ENCODE assay signal across 11 cellular contexts in genomic region chr17:78665385-78665951, GRCh38.
DNase-seq lines count a peak whose midpoint lies in the region; ATAC-seq, FAIRE-seq and TF ChIP-seq lines count a peak whose summit lies in the region.
"Had no signal": no experiment of that assay in that cellular context is flagged by ENCODE, and none has a peak within 500 bp of the region (broad histone marks: within the 10 kb centered on the region; RNA-seq: fewer than 3 reads in every experiment).

No MANE protein-coding gene starts in this region.

- CTCF ChIA-PET in GM12878 (lab: Yijun Ruan, JAX), result interaction anchor here (1.0 to 1.3 kb wide), 4 partner anchors 9 to 489 kb away, joined by 3 read pairs; no protein-coding TSS in a partner anchor

- POLR2A ChIA-PET in GM12878 (lab: Charles Lee), result interaction anchor here (0.5 to 1.2 kb wide), 3 partner anchors 16 to 69 kb away, joined by 3 to 4 read pairs (median 3); no protein-coding TSS in a partner anchor
- POLR2A ChIA-PET in naive thymus-derived CD8-positive, alpha-beta T cell (lab: Charles Lee), result interaction anchor here (1.0 to 1.5 kb wide), 4 partner anchors 10 to 536 kb away, joined by 3 to 11 read pairs (median 4); no protein-coding TSS in a partner anchor

- H3K4me3 ChIP-seq in right atrium auricular region (no peak overlapping the region), GM12878 (no peak overlapping the region), stomach (no peak overlapping the region)

- no peak overlapping the region for H3K9ac ChIP-seq in GM12878 (ENCODE audit: control insufficient read depth, insufficient read depth, low read length)
- H3K9ac ChIP-seq: SK-N-SH had no signal

- no peak overlapping the region for H3K4me2 ChIP-seq in GM12878 (ENCODE audit: control insufficient read depth, insufficient read depth)
- H3K4me2 ChIP-seq: SK-N-SH had no signal

- intact Hi-C loops in Right ventricle myocardium inferior (cut with DNase I) (no loop called here), GM12878 (cut with micrococcal nuclease; ENCODE audit: unreplicated experiment) (no loop called here), stomach (cut with DNase I; ENCODE audit: low total_unique reads) (no loop called here)

- BruUV-seq in GM12878 (replicated peaks; lab: Mats Ljungman, UMichigan), result no TSS peak

- no peaks in the 10 kb centered on the region for H3K9me3 ChIP-seq in right atrium auricular region
- H3K9me3 ChIP-seq in GM12878 (replicated peaks; ENCODE audit: control insufficient read depth, insufficient read depth, low read length), result no peaks in the 10 kb centered on the region
- no peaks in the 10 kb centered on the region for H3K9me3 ChIP-seq in stomach
- H3K9me3 ChIP-seq: SK-N-SH had no signal

- 48% methylated on average over 15 of the region's 15 CpGs for WGBS in GM12878 (ENCODE audit: insufficient coverage, insufficient replicate concordance, low lambda C conversion rate, missing lambda C conversion rate)
- WGBS in stomach, 5 donors, result 24 to 39% (median 35%) methylated on average over 15 of the region's 15 CpGs

- no peak for TF ChIP-seq POLR2A in GM12878 (IDR thresholded peaks at IDR 0.05; ENCODE audit: low read depth, low read length)
- no peak for TF ChIP-seq POLR2A in stomach (IDR thresholded peaks at IDR 0.05)

- peak overlapping the region; percentile 45 to 84 (median 73) for H3K4me3 Mint-ChIP-seq in naive thymus-derived CD8-positive, alpha-beta T cell

- TF ChIP-seq RAD21 in GM12878 (IDR thresholded peaks at IDR 0.05; ENCODE audit: insufficient read depth, low read depth, low read length), result no peak

- in situ Hi-C loops in GM12878 (cut with MboI), result no loop called here

- peaks cover 27 to 43% (median 36%) of the 10 kb centered on the region in 4 donors for H3K4me1 Mint-ChIP-seq in naive thymus-derived CD8-positive, alpha-beta T cell

- H3K36me3 ChIP-seq in right atrium auricular region (no peaks in the 10 kb centered on the region), GM12878 (ENCODE audit: control insufficient read depth in 2 of 2, insufficient read depth in 2 of 2, low read length in 1 of 2) (no peaks in the 10 kb centered on the region; a peak in 2 of 4 replicates), stomach (peaks cover 0 to 8% (median 4%) of the 10 kb centered on the region in 4 donors)

- peak overlapping the region; percentile 52 for H3K27ac ChIP-seq in right atrium auricular region
- peak overlapping the region; percentile 26; the same call in 1 of the 2 replicates for H3K27ac ChIP-seq in GM12878 (ENCODE audit: control insufficient read depth, insufficient read depth)
- peak overlapping the region in 2 of 5 donors; percentile 33 to 60 for H3K27ac ChIP-seq in stomach

- H4K20me1 ChIP-seq in GM12878 (ENCODE audit: control insufficient read depth, insufficient read depth), result no peaks in the 10 kb centered on the region

- DNase-seq in right atrium auricular region (ENCODE audit: low spot score) (no peak), Right ventricle myocardium inferior (ENCODE audit: missing footprints) (no peak), GM12878 (ENCODE audit: low read depth, low spot score) (no peak), SK-N-DZ (ENCODE audit: low spot score) (no peak), stomach (no peak), RCC 7860 (ENCODE audit: low spot score) (no peak)
- DNase-seq in naive thymus-derived CD8-positive, alpha-beta T cell, result peak in 1 of 10 donors; percentile 19
- DNase-seq: NCI-H187, nucleus accumbens, SK-N-SH had no signal

- RAD21 ChIA-PET in GM12878 (lab: Charles Lee; ENCODE audit: unreplicated experiment), result no interaction called here

- no peaks in the 10 kb centered on the region for H3K27me3 Mint-ChIP-seq in naive thymus-derived CD8-positive, alpha-beta T cell

- TF ChIP-seq CTCF in right atrium auricular region (IDR thresholded peaks at IDR 0.05) (no peak), GM12878 (IDR thresholded peaks at IDR 0.05 in 2 of 3, conservative IDR thresholded peaks at IDR 0.05 in 1 of 3; ENCODE audit: control insufficient read depth in 2 of 3, extremely low read depth in 1 of 3, insufficient read depth in 1 of 3, low read depth in 3 of 3, low read length in 3 of 3) (no peak), stomach (IDR thresholded peaks at IDR 0.05) (no peak)

- H3K4me1 ChIP-seq in right atrium auricular region (peaks cover 0 to 23% of the 10 kb centered on the region in 2 donors), GM12878 (ENCODE audit: control insufficient read depth, insufficient read depth, low read length) (peaks cover 10% of the 10 kb centered on the region), stomach (peaks cover 10 to 26% (median 16%) of the 10 kb centered on the region in 4 donors)

- peak overlapping the region; percentile 64 to 93 (median 87) for H3K27ac Mint-ChIP-seq in naive thymus-derived CD8-positive, alpha-beta T cell

- H3K79me2 ChIP-seq in GM12878 (ENCODE audit: control insufficient read depth, insufficient read depth, low read length), result no peaks in the 10 kb centered on the region

- TF ChIP-seq EP300 in GM12878 (IDR thresholded peaks at IDR 0.05; ENCODE audit: borderline replicate concordance in 1 of 2, control insufficient read depth in 1 of 2, low read depth in 2 of 2, low read length in 2 of 2) (no peak), stomach (IDR thresholded peaks at IDR 0.05) (no peak)

- no peak for ATAC-seq in Right ventricle myocardium inferior
- peak; percentile 38 for ATAC-seq in GM12878
- ATAC-seq in naive thymus-derived CD8-positive, alpha-beta T cell, result peak; percentile 62 to 68
- no peak for ATAC-seq in HG02588 (IDR thresholded peaks at IDR 0.05; ENCODE audit: unreplicated experiment)

- H3K36me3 Mint-ChIP-seq in naive thymus-derived CD8-positive, alpha-beta T cell, result peaks cover 0 to 14% (median 2%) of the 10 kb centered on the region in 3 donors

- peak overlapping the region; percentile 76; the same call in 1 of the 2 replicates for H2AFZ ChIP-seq in GM12878 (ENCODE audit: control insufficient read depth, low read depth, low read length)

- SMC1A ChIA-PET in GM12878 (lab: Charles Lee; ENCODE audit: uncharacterized antibody, unreplicated experiment), result interaction anchor here (1.1 to 1.8 kb wide), 3 partner anchors 9 to 44 kb away, joined by 3 to 4 read pairs (median 4); no protein-coding TSS in a partner anchor

- no peaks in the 10 kb centered on the region for H3K27me3 ChIP-seq in right atrium auricular region
- H3K27me3 ChIP-seq in GM12878 (replicated peaks in 1 of 2; ENCODE audit: control insufficient read depth in 2 of 2, insufficient read depth in 2 of 2, low read length in 1 of 2), result no peaks in the 10 kb centered on the region
- H3K27me3 ChIP-seq in stomach, result no peaks in the 10 kb centered on the region

- H3K9me3 Mint-ChIP-seq in naive thymus-derived CD8-positive, alpha-beta T cell, result no peaks in the 10 kb centered on the region

- FAIRE-seq in GM12878 (lab: Jason Lieb, UNC) (no peak), RCC 7860 (lab: Jason Lieb, UNC) (no peak)

TF ChIP-seq in GM12878, 131 proteins besides CTCF, POLR2A, EP300 and RAD21:
- TF ChIP-seq LARP7 (IDR thresholded peaks at IDR 0.05) (no peak), ZBED1 (IDR thresholded peaks at IDR 0.05; ENCODE audit: borderline replicate concordance) (0 out of 2 replicates have a peak, but pooled peaks have one; percentile 12), NRF1 (conservative IDR thresholded peaks at IDR 0.05; ENCODE audit: low read depth, low read length) (no peak)
TF ChIP-seq in GM12878: peak in this region for 1.

Comparison
In these comparisons a context has a peak if more than half of its experiments do, and no peak if none do; other contexts are left out.
1. ATAC-seq: peak in GM12878 (single experiment) and naive thymus-derived CD8-positive, alpha-beta T cell (2 of 2); none in Right ventricle myocardium inferior (single experiment) and HG02588 (single experiment).